Comparison of ENCODE assay signal across 30 cellular contexts in the genomic region with DNA sequence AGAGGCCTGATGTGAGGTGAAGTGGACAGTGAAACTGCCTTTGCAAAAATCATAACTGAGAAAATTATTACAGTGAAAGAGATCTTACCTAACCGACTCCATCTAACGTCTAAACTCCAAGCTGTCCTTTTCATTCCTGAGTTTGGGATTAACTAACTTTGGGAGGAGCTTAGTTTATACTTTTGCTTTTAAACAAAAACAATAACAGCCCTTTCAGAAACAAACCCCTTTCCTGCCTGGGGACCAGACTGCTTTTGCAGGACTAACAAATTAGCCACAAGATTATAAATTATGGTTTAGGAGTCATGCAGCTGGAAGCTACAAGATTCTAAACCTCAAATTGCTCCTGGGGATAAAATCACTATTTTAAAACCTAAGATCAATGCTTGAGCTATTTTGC. TPM values are rescaled to one million over a fixed set of nuclear protein-coding genes. Genes with fewer than 3 reads are reported as not detected.
A peak's percentile ranks its signal among the peaks of the same experiment; 100 is the strongest.
DNase-seq lines count a peak whose midpoint lies in the region; ATAC-seq and TF ChIP-seq lines count a peak whose summit lies in the region.
"Had no signal": no experiment of that assay in that cellular context is flagged by ENCODE, and none has a peak within 500 bp of the region (broad histone marks: within the 10 kb centered on the region; RNA-seq: fewer than 3 reads in every experiment).

No MANE protein-coding gene starts in this region.

- no TSS peak for BruUV-seq in HCT116 (replicated peaks; lab: Mats Ljungman, UMichigan)

- H3K4me3 ChIP-seq in HCT116 (replicated peaks in 1 of 2; ENCODE audit: low read depth in 1 of 2, low read length in 2 of 2) = no peak overlapping the region
- no peak overlapping the region for H3K4me3 ChIP-seq in SK-N-MC
- no peak overlapping the region for H3K4me3 ChIP-seq in osteoblast (ENCODE audit: insufficient read depth, low read length)
- no peak overlapping the region for H3K4me3 ChIP-seq in breast epithelium
- H3K4me3 ChIP-seq: cardiac muscle cell, colonic mucosa, gastrocnemius medialis, sigmoid colon, thoracic aorta had no signal

- no peak for TF ChIP-seq RAD21 in HCT116 (IDR thresholded peaks at IDR 0.05; ENCODE audit: low read depth)

- intact Hi-C loops in HCT116 (cut with micrococcal nuclease) = no loop called here
- intact Hi-C loops in breast epithelium (cut with DNase I; ENCODE audit: low total_unique reads) = no loop called here

- POLR2A ChIA-PET in HCT116 (lab: Charles Lee) = interaction anchor here (0.9 to 13.4 kb wide), 4 partner anchors 17 to 109 kb away, joined by 3 to 202 read pairs (median 31); a partner anchor contains a TSS

- no peak for ATAC-seq in HCT116
- ATAC-seq: activated naive CD4-positive, alpha-beta T cell treated with anti-CD3 and anti-CD28 coated beads, Interleukin-2, amount 50 U/mL, for 72 hours; activated T-helper 17 cell treated with anti-CD3 and anti-CD28 coated beads, Interleukin-2, amount 50 U/mL, for 72 hours; esophagus mucosa; gastrocnemius medialis; left cardiac atrium; stimulated activated naive CD8-positive, alpha-beta T cell treated with anti-CD3 and anti-CD28 coated beads, Interleukin-15, Interleukin-2, amounts not matched to agents 100 U/mL and 50 U/mL, for 24 hours had no signal

- H2AFZ ChIP-seq in HCT116 (ENCODE audit: low read depth, low read length, poor library complexity, severe bottlenecking) (peak overlapping the region; percentile 73), osteoblast (ENCODE audit: low read length) (peak overlapping the region; percentile 60)

- no peak for TF ChIP-seq CTCF in HCT116 (IDR thresholded peaks at IDR 0.05 in 2 of 3, conservative IDR thresholded peaks at IDR 0.05 in 1 of 3; ENCODE audit: borderline replicate concordance in 1 of 3, insufficient read depth in 1 of 3, low read depth in 2 of 3, low read length in 2 of 3)
- no peak for TF ChIP-seq CTCF in osteoblast (IDR thresholded peaks at IDR 0.05; ENCODE audit: extremely low read depth, low read depth, low read length)
- TF ChIP-seq CTCF in breast epithelium (IDR thresholded peaks at IDR 0.05) = no peak

- RAD21 ChIA-PET in HCT116 (lab: Charles Lee; ENCODE audit: low non-redundant PET in 1 of 2, low total read pairs in 2 of 2, uncharacterized antibody in 2 of 2, unreplicated experiment in 2 of 2) = no interaction called here

- CTCF ChIA-PET in HCT116 (lab: Charles Lee) = no interaction called here

- peak; percentile 84 for DNase-seq in NCI-H82 treated with DMSO at 0.1 percent for 48 hours (lab: John Stamatoyannopoulos, UW; ENCODE audit: unreplicated experiment)
- no peak for DNase-seq in NCI-H82 (lab: John Stamatoyannopoulos, UW)
- no peak for DNase-seq in HCT116 (ENCODE audit: low read depth, low spot score)
- no peak for DNase-seq in SK-N-MC (ENCODE audit: low read depth, low spot score)
- no peak for DNase-seq in osteoblast (ENCODE audit: insufficient read length, low spot score, missing footprints)
- DNase-seq in breast epithelium (ENCODE audit: low spot score in 2 of 2) = no peak
- DNase-seq in NCI-H510A treated with DMSO at 0.1 percent for 48 hours (lab: John Stamatoyannopoulos, UW) = no peak
- DNase-seq in GM19240 (ENCODE audit: insufficient read length, low spot score) = no peak
- DNase-seq: 8988T; activated CD4-positive, alpha-beta T cell treated with anti-CD3 and anti-CD28 coated beads for 48 hours; activated CD8-positive, alpha-beta memory T cell treated with anti-CD3 and anti-CD28 coated beads, Interleukin-2, amount 50 U/mL, for 4 hours; aorta; CD4-positive, alpha-beta memory T cell; colonic mucosa; DMS 273 treated with DMSO at 0.1 percent for 48 hours; effector memory CD4-positive, alpha-beta T cell; gastrocnemius medialis; left cardiac atrium; mammary epithelial cell; NCI-H1417 treated with DMSO at 0.1 percent for 48 hours; NCI-H2081 treated with DMSO at 0.1 percent for 48 hours; NCI-H226; NCI-H774; sigmoid colon; stimulated activated naive CD8-positive, alpha-beta T cell treated with anti-CD3 and anti-CD28 coated beads, Interleukin-15, Interleukin-2, amounts not matched to agents 100 U/mL and 50 U/mL, for 24 hours had no signal

- H3K27ac ChIP-seq in HCT116 (ENCODE audit: low read depth, low read length) (no peak overlapping the region), SK-N-MC (peak overlapping the region; percentile 83), osteoblast (ENCODE audit: low read depth, low read length) (no peak overlapping the region), breast epithelium (no peak overlapping the region)
- H3K27ac ChIP-seq: cardiac muscle cell, colonic mucosa, gastrocnemius medialis, sigmoid colon, thoracic aorta had no signal

- H3K9ac ChIP-seq in HCT116 (ENCODE audit: low read length) (no peak overlapping the region), SK-N-MC (ENCODE audit: insufficient read length) (peak overlapping the region; percentile 41)

- H3K79me2 ChIP-seq in HCT116 (ENCODE audit: insufficient read depth, low read length) (no peaks in the 10 kb centered on the region), osteoblast (ENCODE audit: insufficient read depth, low read length) (no peaks in the 10 kb centered on the region)

- TF ChIP-seq POLR2A in HCT116 (IDR thresholded peaks at IDR 0.05; ENCODE audit: borderline replicate concordance, extremely low read depth, insufficient read depth, insufficient read length) (no peak), breast epithelium (IDR thresholded peaks at IDR 0.05) (no peak)

- H3K36me3 ChIP-seq in HCT116 (ENCODE audit: control insufficient read depth in 1 of 2, insufficient read depth in 2 of 2, low read length in 2 of 2) (no peaks in the 10 kb centered on the region), SK-N-MC (ENCODE audit: insufficient read depth, low read length) (no peaks in the 10 kb centered on the region), osteoblast (ENCODE audit: insufficient read depth, low read length) (no peaks in the 10 kb centered on the region), breast epithelium (no peaks in the 10 kb centered on the region)
- H3K36me3 ChIP-seq: cardiac muscle cell, colonic mucosa, gastrocnemius medialis, sigmoid colon, thoracic aorta had no signal

- H3K9me3 ChIP-seq in HCT116 (ENCODE audit: control insufficient read depth in 1 of 2, insufficient read depth in 1 of 2, low read depth in 1 of 2, low read length in 2 of 2) (no peaks in the 10 kb centered on the region; a peak in 1 of 4 replicates), SK-N-MC (ENCODE audit: low read depth, low read length) (peaks cover under 1% of the 10 kb centered on the region; the same call in 1 of the 2 replicates), osteoblast (ENCODE audit: low read depth, low read length) (no peaks in the 10 kb centered on the region), breast epithelium (no peaks in the 10 kb centered on the region)
- H3K9me3 ChIP-seq: colonic mucosa, gastrocnemius medialis, sigmoid colon, thoracic aorta had no signal

- peaks cover 19 to 27% of the 10 kb centered on the region in 2 experiments for H3K4me1 ChIP-seq in HCT116 (ENCODE audit: control insufficient read depth in 1 of 2, insufficient read depth in 2 of 2, low read length in 2 of 2)
- peaks cover 16% of the 10 kb centered on the region for H3K4me1 ChIP-seq in osteoblast (ENCODE audit: insufficient read depth, low read length)
- H3K4me1 ChIP-seq in breast epithelium = no peaks in the 10 kb centered on the region

- H3K4me2 ChIP-seq in HCT116 (ENCODE audit: low read length) (no peak overlapping the region), osteoblast (ENCODE audit: insufficient read depth, low read length) (no peak overlapping the region)

- H3K9me2 ChIP-seq in HCT116 (ENCODE audit: insufficient read depth) = no peaks in the 10 kb centered on the region

- H3K27me3 ChIP-seq in HCT116 (ENCODE audit: insufficient read depth, low read length) (no peaks in the 10 kb centered on the region), osteoblast (ENCODE audit: insufficient read depth, low read length) (no peaks in the 10 kb centered on the region), breast epithelium (no peaks in the 10 kb centered on the region)
- H3K27me3 ChIP-seq: cardiac muscle cell, colonic mucosa, sigmoid colon had no signal

- no peaks in the 10 kb centered on the region for H4K20me1 ChIP-seq in HCT116 (ENCODE audit: insufficient read depth)
- no peaks in the 10 kb centered on the region for H4K20me1 ChIP-seq in osteoblast (ENCODE audit: insufficient read depth, low read length)

TF ChIP-seq in HCT116, 20 proteins besides CTCF, POLR2A, EP300 and RAD21:
- TF ChIP-seq SRF (IDR thresholded peaks at IDR 0.05; ENCODE audit: low read depth) (no peak), JUND (IDR thresholded peaks at IDR 0.05) (no peak), CBX3 (IDR thresholded peaks at IDR 0.05; ENCODE audit: low read depth) (no peak), SIN3A (IDR thresholded peaks at IDR 0.05; ENCODE audit: low read depth) (no peak), ZFX (IDR thresholded peaks at IDR 0.05) (no peak), ZNF274 (IDR thresholded peaks at IDR 0.05; ENCODE audit: low read depth, low read length) (no peak)
- TF ChIP-seq, protein P1, sequence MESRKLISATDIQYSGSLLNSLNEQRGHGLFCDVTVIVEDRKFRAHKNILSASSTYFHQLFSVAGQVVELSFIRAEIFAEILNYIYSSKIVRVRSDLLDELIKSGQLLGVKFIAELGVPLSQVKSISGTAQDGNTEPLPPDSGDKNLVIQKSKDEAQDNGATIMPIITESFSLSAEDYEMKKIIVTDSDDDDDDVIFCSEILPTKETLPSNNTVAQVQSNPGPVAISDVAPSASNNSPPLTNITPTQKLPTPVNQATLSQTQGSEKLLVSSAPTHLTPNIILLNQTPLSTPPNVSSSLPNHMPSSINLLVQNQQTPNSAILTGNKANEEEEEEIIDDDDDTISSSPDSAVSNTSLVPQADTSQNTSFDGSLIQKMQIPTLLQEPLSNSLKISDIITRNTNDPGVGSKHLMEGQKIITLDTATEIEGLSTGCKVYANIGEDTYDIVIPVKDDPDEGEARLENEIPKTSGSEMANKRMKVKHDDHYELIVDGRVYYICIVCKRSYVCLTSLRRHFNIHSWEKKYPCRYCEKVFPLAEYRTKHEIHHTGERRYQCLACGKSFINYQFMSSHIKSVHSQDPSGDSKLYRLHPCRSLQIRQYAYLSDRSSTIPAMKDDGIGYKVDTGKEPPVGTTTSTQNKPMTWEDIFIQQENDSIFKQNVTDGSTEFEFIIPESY (IDR thresholded peaks at IDR 0.05; ENCODE audit: extremely low read depth, insufficient replicate concordance, low read length) = no peak

RNA-seq across cellular contexts. Expression of a gene that starts 38.6 kb away (rescaled TPM):
- total RNA-seq in HCT116 (2021; ENCODE audit: unreplicated experiment) = 9.8 TPM
- polyA plus RNA-seq in HCT116 (2012) = 12.0 and 13.4 TPM in 2 replicates
- 14.1 and 15.9 TPM in 2 replicates for total RNA-seq in osteoblast
- 1 to 10 TPM; 5.6 to 9.4 (median 8.6) TPM for total RNA-seq in breast epithelium
